In the genomic region with DNA sequence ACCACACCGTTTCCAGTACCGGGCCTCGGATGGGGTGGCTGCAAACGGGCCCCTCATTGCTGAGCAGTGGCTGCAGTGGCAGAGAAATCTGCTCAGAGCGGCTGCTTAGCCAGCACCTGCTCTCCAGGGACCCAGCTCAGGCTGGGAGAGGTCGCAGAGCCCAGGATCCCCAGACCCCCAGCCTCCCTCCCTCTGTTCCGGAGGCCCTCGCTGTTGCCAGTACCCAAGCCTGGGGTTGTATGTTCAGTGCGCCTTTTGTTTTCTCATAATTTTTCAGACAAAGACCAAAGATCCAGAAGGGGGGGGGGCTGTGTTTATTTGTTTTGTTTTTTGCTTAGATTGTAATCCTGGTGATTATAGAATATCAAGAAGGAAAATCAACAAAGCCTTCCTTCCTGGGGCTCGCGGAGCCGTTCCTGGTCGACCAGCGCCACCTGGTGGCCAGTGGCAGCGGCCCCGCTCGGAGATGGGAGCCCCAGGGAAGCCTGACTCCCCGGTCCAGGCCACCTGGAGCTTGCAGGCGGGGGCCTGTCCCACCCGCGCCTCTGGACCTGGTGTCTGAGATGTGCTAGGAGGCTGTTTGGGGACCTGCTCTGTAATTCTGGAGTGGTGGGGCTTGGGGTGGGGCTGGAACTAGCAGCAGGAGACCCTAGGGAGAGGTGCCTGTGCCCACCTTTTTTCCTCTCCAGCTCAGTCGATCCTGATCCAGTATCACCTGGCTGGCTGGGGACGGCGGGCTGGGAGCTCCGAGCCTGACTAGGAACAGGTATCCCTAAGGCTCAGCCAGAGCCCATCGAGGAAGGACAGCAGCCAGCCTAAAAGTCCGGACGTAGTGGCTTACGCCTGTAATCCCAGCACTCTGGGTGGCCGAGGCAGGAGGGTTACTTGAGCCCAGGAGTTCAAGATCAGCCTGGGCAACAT, we compare ENCODE assay signal across 8 cellular contexts.
DNase-seq lines count a peak whose midpoint lies in the region; ATAC-seq lines count a peak whose summit lies in the region.

No MANE protein-coding gene starts in this region.

- H3K4me1 Mint-ChIP-seq in T-helper 2 cell treated with Interferon-gamma antibody and Interleukin-4, amounts not matched to agents 5 μg/mL and 100 μg/mL, for 36 hours (ENCODE audit: low read depth): no peaks in the 10 kb centered on the region

- no peaks in the 10 kb centered on the region for H3K9me3 Mint-ChIP-seq in T-helper 2 cell treated with Interferon-gamma antibody and Interleukin-4, amounts not matched to agents 5 μg/mL and 100 μg/mL, for 36 hours

- no peaks in the 10 kb centered on the region for H3K36me3 Mint-ChIP-seq in T-helper 2 cell treated with Interferon-gamma antibody and Interleukin-4, amounts not matched to agents 5 μg/mL and 100 μg/mL, for 36 hours (ENCODE audit: low read depth)

- H3K4me3 Mint-ChIP-seq in T-helper 2 cell treated with Interferon-gamma antibody and Interleukin-4, amounts not matched to agents 5 μg/mL and 100 μg/mL, for 36 hours: no peak overlapping the region

- no peak overlapping the region for H3K27ac Mint-ChIP-seq in T-helper 2 cell treated with Interferon-gamma antibody and Interleukin-4, amounts not matched to agents 5 μg/mL and 100 μg/mL, for 36 hours

- no peak for ATAC-seq in HG03565 (IDR thresholded peaks at IDR 0.05; ENCODE audit: unreplicated experiment)
- no peak for ATAC-seq in GM19035 (IDR thresholded peaks at IDR 0.05; ENCODE audit: unreplicated experiment)

- DNase-seq in DMS53 (lab: John Stamatoyannopoulos, UW) (peak; percentile 82), Kasumi-1 (lab: John Stamatoyannopoulos, UW) (peak; percentile 53 to 58), amygdala (lab: John Stamatoyannopoulos, UW) (peak in 48 of 56 donors; percentile 3 to 81 (median 33)), hippocampal formation (lab: John Stamatoyannopoulos, UW) (peak; percentile 34 to 63)
- DNase-seq in T-helper 2 cell treated with Interferon-gamma antibody and Interleukin-4, amounts not matched to agents 5 μg/mL and 100 μg/mL, for 36 hours (ENCODE audit: low spot score): peak; percentile 45
- peak; percentile 75 for DNase-seq in stimulated activated CD4-positive, alpha-beta T cell treated with anti-CD3 and anti-CD28 coated beads, Interleukin-12 subunit alpha, Interleukin-12 subunit beta, amount 100 ng/mL, for 4 hours

- no peaks in the 10 kb centered on the region for H3K27me3 Mint-ChIP-seq in T-helper 2 cell treated with Interferon-gamma antibody and Interleukin-4, amounts not matched to agents 5 μg/mL and 100 μg/mL, for 36 hours (ENCODE audit: low read depth)
